Comparison of ENCODE assay signal across 11 cellular contexts in genomic region chr11:65114538-65115171, GRCh38. TPM values are rescaled to one million over a fixed set of nuclear protein-coding genes. Genes with fewer than 3 reads are reported as not detected.
A peak's percentile ranks its signal among the peaks of the same experiment; 100 is the strongest.
DNase-seq lines count a peak whose midpoint lies in the region; ATAC-seq and TF ChIP-seq lines count a peak whose summit lies in the region.
"Had no signal": no experiment of that assay in that cellular context is flagged by ENCODE, and none has a peak within 500 bp of the region (broad histone marks: within the 10 kb centered on the region; RNA-seq: fewer than 3 reads in every experiment).

No MANE protein-coding gene starts in this region.

- DNase-seq in GM23338 (ENCODE audit: low spot score) (no peak), NCI-H446 (lab: John Stamatoyannopoulos, UW) (no peak)
- DNase-seq in naive thymus-derived CD4-positive, alpha-beta T cell, result no peak
- DNase-seq: H9, NCI-H2029 treated with DMSO at 0.1 percent for 48 hours had no signal

- ATAC-seq in GM23338, result no peak
- no peak for ATAC-seq in activated T-helper 17 cell treated with anti-CD3 and anti-CD28 coated beads, Interleukin-2, amount 50 U/mL, for 72 hours (replicated peaks)
- ATAC-seq in naive thymus-derived CD4-positive, alpha-beta T cell, result no peak
- no peak for ATAC-seq in HG02840 (IDR thresholded peaks at IDR 0.05; ENCODE audit: low FRiP score, unreplicated experiment)
- ATAC-seq: Right ventricle myocardium inferior had no signal

- H3K9me3 Mint-ChIP-seq in GM23338, result peaks cover 2% of the 10 kb centered on the region; the same call in 2 of the 3 replicates
- no peaks in the 10 kb centered on the region for H3K9me3 Mint-ChIP-seq in activated T-helper 17 cell treated with anti-CD3 and anti-CD28 coated beads, Interleukin-2, amount 50 U/mL, for 72 hours
- H3K9me3 Mint-ChIP-seq in naive thymus-derived CD4-positive, alpha-beta T cell, result peaks cover 0 to 2% (median 0%) of the 10 kb centered on the region in 11 donors
- H3K9me3 Mint-ChIP-seq: H9 had no signal

- H3K27ac ChIP-seq in GM23338 (ENCODE audit: low read depth), result no peak overlapping the region
- H3K27ac ChIP-seq in naive thymus-derived CD4-positive, alpha-beta T cell (ENCODE audit: low read depth, low read length), result peak overlapping the region; percentile 17
- H3K27ac ChIP-seq: HL-60, ovary, tibial nerve had no signal

- peaks cover 43% of the 10 kb centered on the region for H3K36me3 Mint-ChIP-seq in GM23338 (ENCODE audit: low read depth)
- peaks cover 35% of the 10 kb centered on the region for H3K36me3 Mint-ChIP-seq in activated T-helper 17 cell treated with anti-CD3 and anti-CD28 coated beads, Interleukin-2, amount 50 U/mL, for 72 hours (ENCODE audit: low read depth)
- H3K36me3 Mint-ChIP-seq in naive thymus-derived CD4-positive, alpha-beta T cell, result peaks cover 0 to 13% (median 11%) of the 10 kb centered on the region in 5 donors

- H3K27me3 ChIP-seq in GM23338 (ENCODE audit: insufficient read depth), result no peaks in the 10 kb centered on the region
- no peaks in the 10 kb centered on the region for H3K27me3 ChIP-seq in naive thymus-derived CD4-positive, alpha-beta T cell (ENCODE audit: control insufficient read depth in 2 of 2, insufficient read depth in 2 of 2, low read length in 2 of 2)
- H3K27me3 ChIP-seq: ovary, tibial nerve had no signal

- no peak overlapping the region for H3K4me2 ChIP-seq in GM23338

- peaks cover 33% of the 10 kb centered on the region for H3K4me1 Mint-ChIP-seq in GM23338
- peaks cover 13% of the 10 kb centered on the region for H3K4me1 Mint-ChIP-seq in activated T-helper 17 cell treated with anti-CD3 and anti-CD28 coated beads, Interleukin-2, amount 50 U/mL, for 72 hours
- H3K4me1 Mint-ChIP-seq in naive thymus-derived CD4-positive, alpha-beta T cell, result peaks cover 17 to 68% (median 50%) of the 10 kb centered on the region in 7 donors

- no peak overlapping the region for H3K27ac Mint-ChIP-seq in GM23338
- H3K27ac Mint-ChIP-seq in activated T-helper 17 cell treated with anti-CD3 and anti-CD28 coated beads, Interleukin-2, amount 50 U/mL, for 72 hours, result peak overlapping the region; percentile 86
- peak overlapping the region in 6 of 9 donors; percentile 36 to 100 (median 78) for H3K27ac Mint-ChIP-seq in naive thymus-derived CD4-positive, alpha-beta T cell

- CTCF ChIA-PET in naive thymus-derived CD4-positive, alpha-beta T cell (lab: Charles Lee), result interaction anchor here (1.1 kb wide), 1 partner anchor 17 kb away, joined by 4 read pairs; no protein-coding TSS in a partner anchor

- peaks cover 5% of the 10 kb centered on the region; the same call in 1 of the 2 replicates for H4K20me1 ChIP-seq in GM23338 (replicated peaks; ENCODE audit: insufficient read depth)

- TF ChIP-seq CTCF in GM23338 (conservative IDR thresholded peaks at IDR 0.05; ENCODE audit: low read depth in 2 of 2), result no peak

- no peaks in the 10 kb centered on the region for H3K9me2 ChIP-seq in GM23338 (ENCODE audit: insufficient read depth)

- intact Hi-C loops in naive thymus-derived CD4-positive, alpha-beta T cell (cut with micrococcal nuclease), result loop anchor here (5.0 to 10.0 kb wide), 4 partner anchors 72 to 398 kb away; partner anchors contain the start of genes CDC42EP2 (in 1 of the 2), RASGRP2 (in 1 of the 2) and SAC3D1 (in 1 of the 2)

- H3K27me3 Mint-ChIP-seq in GM23338 (ENCODE audit: insufficient read depth, low read depth, poor library complexity), result peaks cover 52% of the 10 kb centered on the region
- no peaks in the 10 kb centered on the region for H3K27me3 Mint-ChIP-seq in activated T-helper 17 cell treated with anti-CD3 and anti-CD28 coated beads, Interleukin-2, amount 50 U/mL, for 72 hours
- no peaks in the 10 kb centered on the region for H3K27me3 Mint-ChIP-seq in naive thymus-derived CD4-positive, alpha-beta T cell

- H3K79me2 ChIP-seq in GM23338 (replicated peaks; ENCODE audit: insufficient read depth), result peaks cover 9% of the 10 kb centered on the region

- 0 out of 3 replicates have a peak overlapping the region, but pooled peaks have one; percentile 96 for H3K4me3 Mint-ChIP-seq in GM23338
- H3K4me3 Mint-ChIP-seq in activated T-helper 17 cell treated with anti-CD3 and anti-CD28 coated beads, Interleukin-2, amount 50 U/mL, for 72 hours, result peak overlapping the region; percentile 95
- H3K4me3 Mint-ChIP-seq in naive thymus-derived CD4-positive, alpha-beta T cell, result peak overlapping the region in 5 of 10 donors; percentile 29 to 97 (median 89)

- H3K4me1 ChIP-seq in GM23338 (ENCODE audit: insufficient read depth), result peaks cover 13% of the 10 kb centered on the region
- peaks cover 33 to 39% of the 10 kb centered on the region in 2 donors for H3K4me1 ChIP-seq in naive thymus-derived CD4-positive, alpha-beta T cell (ENCODE audit: control insufficient read depth in 2 of 2, insufficient read depth in 2 of 2, low read length in 2 of 2)

- H3K36me3 ChIP-seq in GM23338 (ENCODE audit: insufficient read depth), result peaks cover 4% of the 10 kb centered on the region; the same call in 1 of the 2 replicates
- H3K36me3 ChIP-seq in naive thymus-derived CD4-positive, alpha-beta T cell (ENCODE audit: control insufficient read depth in 2 of 3, insufficient read depth in 3 of 3, low read length in 3 of 3), result peaks cover 5 to 28% (median 7%) of the 10 kb centered on the region in 3 experiments
- H3K36me3 ChIP-seq: ovary had no signal

- H3K4me3 ChIP-seq in GM23338, result no peak overlapping the region
- H3K4me3 ChIP-seq in naive thymus-derived CD4-positive, alpha-beta T cell (ENCODE audit: low read length), result no peak overlapping the region
- H3K4me3 ChIP-seq: ovary, tibial nerve had no signal

- H3F3A ChIP-seq in GM23338 (replicated peaks; ENCODE audit: low read depth), result peaks cover 31% of the 10 kb centered on the region

- POLR2A ChIA-PET in naive thymus-derived CD4-positive, alpha-beta T cell (lab: Charles Lee), result interaction anchor here (0.5 to 7.5 kb wide), 11 partner anchors 7 to 431 kb away, joined by 3 to 98 read pairs (median 4); partner anchors contain the start of genes ARL2, FAU, MRPL49 and SAC3D1

- H3K9me3 ChIP-seq in naive thymus-derived CD4-positive, alpha-beta T cell (ENCODE audit: control insufficient read depth in 2 of 3, low read length in 3 of 3), result no peaks in the 10 kb centered on the region
- H3K9me3 ChIP-seq: ovary, tibial nerve had no signal

- no peak overlapping the region for H2AFZ ChIP-seq in GM23338

TF ChIP-seq in GM23338, 12 proteins besides CTCF, POLR2A, EP300 and RAD21 (continues in another document):
- no peak for TF ChIP-seq STAT1 (IDR thresholded peaks at IDR 0.05; ENCODE audit: unreplicated experiment)
- TF ChIP-seq ZNF114 (CRISPR knock-in tag; IDR thresholded peaks at IDR 0.05), result no peak
- TF ChIP-seq CREB1 (CRISPR knock-in tag; IDR thresholded peaks at IDR 0.05; ENCODE audit: low read depth), result no peak
- no peak for TF ChIP-seq JUNB (IDR thresholded peaks at IDR 0.05; ENCODE audit: unreplicated experiment)
- no peak for TF ChIP-seq POLR2AphosphoS5 (IDR thresholded peaks at IDR 0.05; ENCODE audit: low read depth)
- no peak for TF ChIP-seq NANOG (IDR thresholded peaks at IDR 0.05; ENCODE audit: borderline replicate concordance)

RNA-seq across cellular contexts. Expression of gene ZNHIT2, which starts 2.8 kb away (rescaled TPM):
- total RNA-seq in GM23338 (2014; rRNA removed; shearing (Covaris generic)), result 17.4 and 18.1 TPM in 2 replicates
- polyA plus RNA-seq in GM23338 (2016; fragmentation: Nextera tagmentation; extraction: Ambion mirVana), result 17.7 and 18.3 TPM in 2 replicates
- 10 to 100 TPM in 1 of 2 donors, 1 to 10 TPM in 1; 6.3 to 10.0 TPM for total RNA-seq in activated T-helper 17 cell treated with anti-CD3 and anti-CD28 coated beads, Interleukin-2, amount 50 U/mL, for 72 hours
- 10 to 100 TPM in 4 of 5 experiments, 1 to 10 TPM in 1; 9.9 to 18.2 (median 11.3) TPM for total RNA-seq in naive thymus-derived CD4-positive, alpha-beta T cell
- 10 to 100 TPM; 29.9 to 35.6 TPM for polyA plus RNA-seq in naive thymus-derived CD4-positive, alpha-beta T cell

RNA-seq across cellular contexts. Expression of gene TM7SF2, which starts 3.0 kb away (rescaled TPM):
- total RNA-seq in GM23338 (2014; rRNA removed; shearing (Covaris generic)), result 70.2 and 82.3 TPM in 2 replicates
- 43.5 and 48.7 TPM in 2 replicates for polyA plus RNA-seq in GM23338 (2016; fragmentation: Nextera tagmentation; extraction: Ambion mirVana)
- 10 to 100 TPM; 19.7 to 20.1 TPM for total RNA-seq in activated T-helper 17 cell treated with anti-CD3 and anti-CD28 coated beads, Interleukin-2, amount 50 U/mL, for 72 hours
- 10 to 100 TPM; 21.6 to 37.8 (median 30.8) TPM for total RNA-seq in naive thymus-derived CD4-positive, alpha-beta T cell
- polyA plus RNA-seq in naive thymus-derived CD4-positive, alpha-beta T cell, result 10 to 100 TPM; 15.0 to 21.1 TPM

RNA-seq across cellular contexts. Expression of gene FAU, which starts 7.3 kb away (rescaled TPM):
- total RNA-seq in GM23338 (2014; rRNA removed; shearing (Covaris generic)), result 262 and 329 TPM in 2 replicates
- polyA plus RNA-seq in GM23338 (2016; fragmentation: Nextera tagmentation; extraction: Ambion mirVana), result 1,177 and 1,316 TPM in 2 replicates
- total RNA-seq in activated T-helper 17 cell treated with anti-CD3 and anti-CD28 coated beads, Interleukin-2, amount 50 U/mL, for 72 hours, result 100 to 1,000 TPM; 929 to 948 TPM
- 1,000 to 10,000 TPM; 1,053 to 1,849 (median 1,722) TPM for total RNA-seq in naive thymus-derived CD4-positive, alpha-beta T cell
- 1,000 to 10,000 TPM; 1,055 to 1,372 TPM for polyA plus RNA-seq in naive thymus-derived CD4-positive, alpha-beta T cell

RNA-seq across cellular contexts. Expression of gene MRPL49, which starts 7.5 kb away (rescaled TPM):
- total RNA-seq in GM23338 (2014; rRNA removed; shearing (Covaris generic)), result 61.9 and 64.9 TPM in 2 replicates
- polyA plus RNA-seq in GM23338 (2016; fragmentation: Nextera tagmentation; extraction: Ambion mirVana), result 27.7 and 28.4 TPM in 2 replicates
- total RNA-seq in activated T-helper 17 cell treated with anti-CD3 and anti-CD28 coated beads, Interleukin-2, amount 50 U/mL, for 72 hours, result 10 to 100 TPM; 61.7 to 87.7 TPM
- total RNA-seq in naive thymus-derived CD4-positive, alpha-beta T cell, result 10 to 100 TPM; 38.1 to 65.5 (median 51.9) TPM
- polyA plus RNA-seq in naive thymus-derived CD4-positive, alpha-beta T cell, result 100 to 1,000 TPM in 1 of 2 donors, 10 to 100 TPM in 1; 93.7 to 102 TPM

RNA-seq across cellular contexts. Expression of gene VPS51, which starts 18.6 kb away (rescaled TPM):
- total RNA-seq in GM23338 (2014; rRNA removed; shearing (Covaris generic)), result 435 and 450 TPM in 2 replicates
- polyA plus RNA-seq in GM23338 (2016; fragmentation: Nextera tagmentation; extraction: Ambion mirVana), result 42.2 and 45.3 TPM in 2 replicates
- total RNA-seq in activated T-helper 17 cell treated with anti-CD3 and anti-CD28 coated beads, Interleukin-2, amount 50 U/mL, for 72 hours, result 10 to 100 TPM; 71.8 to 80.6 TPM
- total RNA-seq in naive thymus-derived CD4-positive, alpha-beta T cell, result 100 to 1,000 TPM; 159 to 269 (median 256) TPM
- 100 to 1,000 TPM; 106 to 130 TPM for polyA plus RNA-seq in naive thymus-derived CD4-positive, alpha-beta T cell
